In genomic region chr17:75722076-75722475, GRCh38 we compare ENCODE assay signal across 9 cellular contexts. TPM values are rescaled to one million over a fixed set of nuclear protein-coding genes. Genes with fewer than 3 reads are reported as not detected.
A peak's percentile ranks its signal among the peaks of the same experiment; 100 is the strongest.
DNase-seq lines count a peak whose midpoint lies in the region; ATAC-seq and TF ChIP-seq lines count a peak whose summit lies in the region.
"Had no signal": no experiment of that assay in that cellular context is flagged by ENCODE, and none has a peak within 500 bp of the region (broad histone marks: within the 10 kb centered on the region; RNA-seq: fewer than 3 reads in every experiment).

No MANE protein-coding gene starts in this region.

- H3K27ac ChIP-seq in GM23338 (ENCODE audit: low read depth) (no peak overlapping the region), right cardiac atrium (ENCODE audit: low read length) (peak overlapping the region; percentile 0)

- no peaks in the 10 kb centered on the region for H3K9me3 ChIP-seq in right cardiac atrium (ENCODE audit: control insufficient read depth, low read length)

- 86% methylated on average over 5 of the region's 5 CpGs for WGBS in right cardiac atrium

- H3K9me2 ChIP-seq in GM23338 (ENCODE audit: insufficient read depth): no peaks in the 10 kb centered on the region

- H3K4me3 Mint-ChIP-seq in GM23338: peak overlapping the region; percentile 59
- H3K4me3 Mint-ChIP-seq in activated T-helper 17 cell treated with anti-CD3 and anti-CD28 coated beads, Interleukin-2, amount 50 U/mL, for 72 hours: peak overlapping the region; percentile 38

- DNase-seq in GM23338 (ENCODE audit: low spot score) (no peak), right cardiac atrium (peak in 1 of 3 donors; percentile 58), retinal pigment epithelial cell (ENCODE audit: low read depth) (no peak), NCI-H524 treated with DMSO at 0.1 percent for 48 hours (lab: John Stamatoyannopoulos, UW) (no peak), NCI-H1048 (lab: John Stamatoyannopoulos, UW) (no peak), NCI-H187 (lab: John Stamatoyannopoulos, UW) (no peak)
- DNase-seq: NCI-H526 treated with DMSO at 0.1 percent for 48 hours had no signal

- no peaks in the 10 kb centered on the region for H3K36me3 ChIP-seq in GM23338 (ENCODE audit: insufficient read depth)

- intact Hi-C loops in right cardiac atrium (cut with DNase I): no loop called here

- TF ChIP-seq CTCF in GM23338 (conservative IDR thresholded peaks at IDR 0.05; ENCODE audit: low read depth in 2 of 2): no peak; a peak in 1 of 4 replicates
- peak; percentile 16 for TF ChIP-seq CTCF in retinal pigment epithelial cell (conservative IDR thresholded peaks at IDR 0.05; ENCODE audit: low read depth, low read length)

- H3F3A ChIP-seq in GM23338 (replicated peaks; ENCODE audit: low read depth): peaks cover 12% of the 10 kb centered on the region; the same call in 1 of the 2 replicates

- H3K79me2 ChIP-seq in GM23338 (replicated peaks; ENCODE audit: insufficient read depth): no peaks in the 10 kb centered on the region

- H4K20me1 ChIP-seq in GM23338 (replicated peaks; ENCODE audit: insufficient read depth): no peaks in the 10 kb centered on the region

- H3K9me3 Mint-ChIP-seq in GM23338: no peaks in the 10 kb centered on the region
- no peaks in the 10 kb centered on the region for H3K9me3 Mint-ChIP-seq in activated T-helper 17 cell treated with anti-CD3 and anti-CD28 coated beads, Interleukin-2, amount 50 U/mL, for 72 hours

- no peak overlapping the region for H3K27ac Mint-ChIP-seq in GM23338
- H3K27ac Mint-ChIP-seq in activated T-helper 17 cell treated with anti-CD3 and anti-CD28 coated beads, Interleukin-2, amount 50 U/mL, for 72 hours: no peak overlapping the region

- peaks cover 2% of the 10 kb centered on the region; the same call in 2 of the 3 replicates for H3K4me1 Mint-ChIP-seq in GM23338
- H3K4me1 Mint-ChIP-seq in activated T-helper 17 cell treated with anti-CD3 and anti-CD28 coated beads, Interleukin-2, amount 50 U/mL, for 72 hours: no peaks in the 10 kb centered on the region

- H3K27me3 ChIP-seq in GM23338 (ENCODE audit: insufficient read depth) (peaks cover 17% of the 10 kb centered on the region), right cardiac atrium (ENCODE audit: control insufficient read depth, insufficient read depth) (no peaks in the 10 kb centered on the region)

- ATAC-seq in GM23338: peak; percentile 8
- ATAC-seq in activated T-helper 17 cell treated with anti-CD3 and anti-CD28 coated beads, Interleukin-2, amount 50 U/mL, for 72 hours (replicated peaks): no peak
- ATAC-seq in right cardiac atrium: peak; percentile 50 to 56
- ATAC-seq in GM19351 (IDR thresholded peaks at IDR 0.05; ENCODE audit: unreplicated experiment): no peak

- peak overlapping the region; percentile 94 for H3K4me2 ChIP-seq in GM23338

- H2AFZ ChIP-seq in GM23338: peak overlapping the region; percentile 95; the same call in 1 of the 2 replicates

- peaks cover 24% of the 10 kb centered on the region for H3K27me3 Mint-ChIP-seq in GM23338 (ENCODE audit: insufficient read depth, low read depth, poor library complexity)
- peaks cover 4% of the 10 kb centered on the region for H3K27me3 Mint-ChIP-seq in activated T-helper 17 cell treated with anti-CD3 and anti-CD28 coated beads, Interleukin-2, amount 50 U/mL, for 72 hours

- H3K4me3 ChIP-seq in GM23338 (peak overlapping the region; percentile 84), right cardiac atrium (ENCODE audit: low read length) (no peak overlapping the region), retinal pigment epithelial cell (ENCODE audit: low read length) (peak overlapping the region; percentile 56)

- H3K4me1 ChIP-seq in GM23338 (ENCODE audit: insufficient read depth): no peaks in the 10 kb centered on the region; the same call in 1 of the 2 replicates
- no peaks in the 10 kb centered on the region for H3K4me1 ChIP-seq in right cardiac atrium (ENCODE audit: control insufficient read depth, insufficient read depth, low read length)

- no peaks in the 10 kb centered on the region for H3K36me3 Mint-ChIP-seq in GM23338 (ENCODE audit: low read depth)
- H3K36me3 Mint-ChIP-seq in activated T-helper 17 cell treated with anti-CD3 and anti-CD28 coated beads, Interleukin-2, amount 50 U/mL, for 72 hours (ENCODE audit: low read depth): no peaks in the 10 kb centered on the region

TF ChIP-seq in GM23338, 12 proteins besides CTCF, POLR2A, EP300 and RAD21 (continues in another document):
- TF ChIP-seq EZH2phosphoT487 (IDR thresholded peaks at IDR 0.05; ENCODE audit: unreplicated experiment) (no peak), ZNF114 (CRISPR knock-in tag; IDR thresholded peaks at IDR 0.05) (no peak), EZH2 (IDR thresholded peaks at IDR 0.05; ENCODE audit: low read depth, unreplicated experiment) (no peak), POLR2AphosphoS5 (IDR thresholded peaks at IDR 0.05; ENCODE audit: low read depth) (no peak), JUNB (IDR thresholded peaks at IDR 0.05; ENCODE audit: unreplicated experiment) (no peak)

RNA-seq across cellular contexts. Expression of gene ITGB4, which starts 0.8 kb away (rescaled TPM):
- 9.7 and 10.3 TPM in 2 replicates for total RNA-seq in GM23338 (2014; rRNA removed; shearing (Covaris generic))
- polyA plus RNA-seq in GM23338 (2016; fragmentation: Nextera tagmentation; extraction: Ambion mirVana) (4.2 and 6.1 TPM in 2 replicates), right cardiac atrium (12.7 TPM)
- total RNA-seq in activated T-helper 17 cell treated with anti-CD3 and anti-CD28 coated beads, Interleukin-2, amount 50 U/mL, for 72 hours: 1 to 10 TPM in 1 of 2 donors, under 1 TPM in 1; 0.54 to 1.2 TPM
- total RNA-seq in right cardiac atrium: 10 to 100 TPM; 19.9 to 29.7 (median 23.6) TPM

RNA-seq across cellular contexts. Expression of gene GALK1, which starts 42.9 kb away (rescaled TPM):
- total RNA-seq in GM23338 (2014; rRNA removed; shearing (Covaris generic)): 30.5 TPM in 2 replicates
- 31.7 and 34.7 TPM in 2 replicates for polyA plus RNA-seq in GM23338 (2016; fragmentation: Nextera tagmentation; extraction: Ambion mirVana)
- 10 to 100 TPM; 43.4 to 51.4 TPM for total RNA-seq in activated T-helper 17 cell treated with anti-CD3 and anti-CD28 coated beads, Interleukin-2, amount 50 U/mL, for 72 hours
- total RNA-seq in right cardiac atrium: 10 to 100 TPM; 15.9 to 19.5 (median 17.3) TPM
- polyA plus RNA-seq in right cardiac atrium: 22.6 TPM

RNA-seq across cellular contexts. Expression of gene SAP30BP, which starts 54.9 kb away (rescaled TPM):
- 44.9 and 60.9 TPM in 2 replicates for total RNA-seq in GM23338 (2014; rRNA removed; shearing (Covaris generic))
- polyA plus RNA-seq in GM23338 (2016; fragmentation: Nextera tagmentation; extraction: Ambion mirVana): 95.0 and 97.9 TPM in 2 replicates
- 10 to 100 TPM; 68.1 to 90.0 TPM for total RNA-seq in activated T-helper 17 cell treated with anti-CD3 and anti-CD28 coated beads, Interleukin-2, amount 50 U/mL, for 72 hours
- 10 to 100 TPM; 51.0 to 66.5 (median 56.3) TPM for total RNA-seq in right cardiac atrium
- 58.5 TPM for polyA plus RNA-seq in right cardiac atrium

RNA-seq across cellular contexts. Expression of gene RECQL5, which starts 55.1 kb away (rescaled TPM):
- 23.3 and 24.5 TPM in 2 replicates for total RNA-seq in GM23338 (2014; rRNA removed; shearing (Covaris generic))
- 19.9 and 20.0 TPM in 2 replicates for polyA plus RNA-seq in GM23338 (2016; fragmentation: Nextera tagmentation; extraction: Ambion mirVana)
- total RNA-seq in activated T-helper 17 cell treated with anti-CD3 and anti-CD28 coated beads, Interleukin-2, amount 50 U/mL, for 72 hours: 10 to 100 TPM; 29.7 to 35.6 TPM
- 10 to 100 TPM in 3 of 4 donors, 1 to 10 TPM in 1; 7.9 to 19.9 (median 14.8) TPM for total RNA-seq in right cardiac atrium
- polyA plus RNA-seq in right cardiac atrium: 13.5 TPM

Comparison
In these comparisons a context has a peak if more than half of its experiments do, and no peak if none do; other contexts are left out.
1. ATAC-seq: peak in GM23338 (single experiment) and right cardiac atrium (2 of 2); none in activated T-helper 17 cell treated with anti-CD3 and anti-CD28 coated beads, Interleukin-2, amount 50 U/mL, for 72 hours (single experiment) and GM19351 (single experiment).